Comparison of ENCODE assay signal across 11 cellular contexts in genomic region chr15:88918738-88919137, GRCh38. TPM values are rescaled to one million over a fixed set of nuclear protein-coding genes. Genes with fewer than 3 reads are reported as not detected.
A peak's percentile ranks its signal among the peaks of the same experiment; 100 is the strongest.
DNase-seq lines count a peak whose midpoint lies in the region; ATAC-seq, FAIRE-seq and TF ChIP-seq lines count a peak whose summit lies in the region.
"Had no signal": no experiment of that assay in that cellular context is flagged by ENCODE, and none has a peak within 500 bp of the region (broad histone marks: within the 10 kb centered on the region; RNA-seq: fewer than 3 reads in every experiment).

No MANE protein-coding gene starts in this region.

- ATAC-seq in activated CD4-positive, alpha-beta T cell treated with anti-CD3 and anti-CD28 coated beads for 36 hours = peak; percentile 84
- peak; percentile 54 for ATAC-seq in HG03520 (IDR thresholded peaks at IDR 0.05; ENCODE audit: unreplicated experiment)

- no peaks in the 10 kb centered on the region for H3K27me3 ChIP-seq in endodermal cell (ENCODE audit: control insufficient read depth, insufficient read depth, low read length, poor library complexity, severe bottlenecking)

- no peak overlapping the region for H3K4me3 Mint-ChIP-seq in activated CD4-positive, alpha-beta T cell treated with anti-CD3 and anti-CD28 coated beads for 36 hours
- no peak overlapping the region for H3K4me3 Mint-ChIP-seq in activated CD4-positive, alpha-beta T cell treated with anti-CD3 and anti-CD28 coated beads, Interleukin-2, amount 10 ng/mL, durations not matched to agents 7 days and 5 days
- H3K4me3 Mint-ChIP-seq in activated CD4-positive, alpha-beta memory T cell treated with anti-CD3 and anti-CD28 coated beads, Interleukin-2, amount 10 ng/mL, durations not matched to agents 7 days and 5 days = no peak overlapping the region
- H3K4me3 Mint-ChIP-seq in endodermal cell = no peak overlapping the region
- H3K4me3 Mint-ChIP-seq: neural crest cell had no signal

- H3K27ac ChIP-seq in endodermal cell (ENCODE audit: low read depth, low read length) = no peak overlapping the region
- H3K27ac ChIP-seq: C4-2B, VCaP had no signal

- 91% methylated on average over 4 of the region's 4 CpGs; no CpG with 5 or more reads in 1 of the 2 experiments for WGBS in endodermal cell (ENCODE audit: insufficient coverage in 1 of 2, insufficient read length in 1 of 2), 2 experiments

- peak; percentile 66 for DNase-seq in activated CD4-positive, alpha-beta T cell treated with anti-CD3 and anti-CD28 coated beads for 36 hours
- no peak for DNase-seq in activated CD4-positive, alpha-beta T cell treated with anti-CD3 and anti-CD28 coated beads, Interleukin-2, amount 10 ng/mL, durations not matched to agents 7 days and 5 days
- peak; percentile 59 for DNase-seq in activated CD4-positive, alpha-beta memory T cell treated with anti-CD3 and anti-CD28 coated beads, Interleukin-2, amount 10 ng/mL, durations not matched to agents 7 days and 5 days
- DNase-seq in iris pigment epithelial cell (ENCODE audit: low read depth) (peak; percentile 99), D721Med (ENCODE audit: insufficient read length, low spot score) (no peak), endodermal cell (no peak), GM13977 (ENCODE audit: low spot score) (no peak)

- in situ Hi-C loops in GM13977 (cut with MboI; ENCODE audit: low pct_unique_long_range_greater_than_20kb, low sequenced_read_pairs, unreplicated experiment) = loop anchor here (25.0 kb wide), 1 partner anchor 269 kb away; no protein-coding TSS in a partner anchor

- no peak overlapping the region for H3K27ac Mint-ChIP-seq in activated CD4-positive, alpha-beta T cell treated with anti-CD3 and anti-CD28 coated beads for 36 hours
- no peak overlapping the region for H3K27ac Mint-ChIP-seq in activated CD4-positive, alpha-beta T cell treated with anti-CD3 and anti-CD28 coated beads, Interleukin-2, amount 10 ng/mL, durations not matched to agents 7 days and 5 days
- H3K27ac Mint-ChIP-seq in activated CD4-positive, alpha-beta memory T cell treated with anti-CD3 and anti-CD28 coated beads, Interleukin-2, amount 10 ng/mL, durations not matched to agents 7 days and 5 days = peak overlapping the region; percentile 68
- H3K27ac Mint-ChIP-seq in endodermal cell = no peak overlapping the region

- peaks cover 20% of the 10 kb centered on the region for H3K4me1 Mint-ChIP-seq in activated CD4-positive, alpha-beta T cell treated with anti-CD3 and anti-CD28 coated beads for 36 hours
- H3K4me1 Mint-ChIP-seq in activated CD4-positive, alpha-beta T cell treated with anti-CD3 and anti-CD28 coated beads, Interleukin-2, amount 10 ng/mL, durations not matched to agents 7 days and 5 days = peaks cover 21% of the 10 kb centered on the region
- peaks cover 41% of the 10 kb centered on the region for H3K4me1 Mint-ChIP-seq in activated CD4-positive, alpha-beta memory T cell treated with anti-CD3 and anti-CD28 coated beads, Interleukin-2, amount 10 ng/mL, durations not matched to agents 7 days and 5 days
- H3K4me1 Mint-ChIP-seq in endodermal cell = peaks cover 4% of the 10 kb centered on the region

- no peak overlapping the region for H3K9ac ChIP-seq in endodermal cell (ENCODE audit: extremely low read depth, low read length, poor library complexity, severe bottlenecking)

- no peaks in the 10 kb centered on the region for H3K36me3 Mint-ChIP-seq in activated CD4-positive, alpha-beta T cell treated with anti-CD3 and anti-CD28 coated beads for 36 hours (ENCODE audit: low read depth)
- no peaks in the 10 kb centered on the region for H3K36me3 Mint-ChIP-seq in activated CD4-positive, alpha-beta T cell treated with anti-CD3 and anti-CD28 coated beads, Interleukin-2, amount 10 ng/mL, durations not matched to agents 7 days and 5 days (ENCODE audit: low read depth)
- no peaks in the 10 kb centered on the region for H3K36me3 Mint-ChIP-seq in activated CD4-positive, alpha-beta memory T cell treated with anti-CD3 and anti-CD28 coated beads, Interleukin-2, amount 10 ng/mL, durations not matched to agents 7 days and 5 days (ENCODE audit: low read depth)
- no peaks in the 10 kb centered on the region for H3K36me3 Mint-ChIP-seq in endodermal cell (ENCODE audit: low read depth)

- H3K27me3 Mint-ChIP-seq in activated CD4-positive, alpha-beta T cell treated with anti-CD3 and anti-CD28 coated beads for 36 hours = peaks cover 4% of the 10 kb centered on the region
- peaks cover 4% of the 10 kb centered on the region for H3K27me3 Mint-ChIP-seq in activated CD4-positive, alpha-beta T cell treated with anti-CD3 and anti-CD28 coated beads, Interleukin-2, amount 10 ng/mL, durations not matched to agents 7 days and 5 days
- H3K27me3 Mint-ChIP-seq in activated CD4-positive, alpha-beta memory T cell treated with anti-CD3 and anti-CD28 coated beads, Interleukin-2, amount 10 ng/mL, durations not matched to agents 7 days and 5 days = peaks cover 5% of the 10 kb centered on the region
- peaks cover 4% of the 10 kb centered on the region for H3K27me3 Mint-ChIP-seq in endodermal cell (ENCODE audit: insufficient read depth)

- intact Hi-C loops in activated CD4-positive, alpha-beta T cell treated with anti-CD3 and anti-CD28 coated beads for 36 hours (cut with DNase I, micrococcal nuclease) = loop anchor here in 1 of 2 experiments (10.0 kb wide), 1 partner anchor 656 kb away; the partner anchor contains the start of gene TICRR

- no peak overlapping the region for H3K4me3 ChIP-seq in endodermal cell (ENCODE audit: low read length)

- POLR2A ChIA-PET in activated CD4-positive, alpha-beta T cell treated with anti-CD3 and anti-CD28 coated beads for 36 hours (lab: Charles Lee) = no interaction called here
- POLR2A ChIA-PET in activated CD4-positive, alpha-beta T cell treated with anti-CD3 and anti-CD28 coated beads, Interleukin-2, amount 10 ng/mL, durations not matched to agents 7 days and 5 days (lab: Charles Lee) = no interaction called here
- POLR2A ChIA-PET in activated CD4-positive, alpha-beta memory T cell treated with anti-CD3 and anti-CD28 coated beads, Interleukin-2, amount 10 ng/mL, durations not matched to agents 7 days and 5 days (lab: Charles Lee) = no interaction called here

- CTCF ChIA-PET in activated CD4-positive, alpha-beta T cell treated with anti-CD3 and anti-CD28 coated beads for 36 hours (lab: Charles Lee) = no interaction called here
- CTCF ChIA-PET in activated CD4-positive, alpha-beta T cell treated with anti-CD3 and anti-CD28 coated beads, Interleukin-2, amount 10 ng/mL, durations not matched to agents 7 days and 5 days (lab: Charles Lee) = interaction anchor here (7.7 kb wide), 1 partner anchor 14 kb away, joined by 45 read pairs; no protein-coding TSS in a partner anchor
- CTCF ChIA-PET in activated CD4-positive, alpha-beta memory T cell treated with anti-CD3 and anti-CD28 coated beads, Interleukin-2, amount 10 ng/mL, durations not matched to agents 7 days and 5 days (lab: Charles Lee) = interaction anchor here (1.0 to 3.7 kb wide), 4 partner anchors 14 to 253 kb away, joined by 3 to 54 read pairs (median 8); partner anchors contain the start of gene HAPLN3

- H3K9me3 ChIP-seq in endodermal cell (ENCODE audit: control insufficient read depth, low read length) = no peaks in the 10 kb centered on the region

- H3K36me3 ChIP-seq in endodermal cell (ENCODE audit: control insufficient read depth, insufficient read depth, low read length) = no peaks in the 10 kb centered on the region

- no peak for FAIRE-seq in D721Med (lab: Jason Lieb, UNC)

- TF ChIP-seq CTCF in D721Med (IDR thresholded peaks at IDR 0.05; ENCODE audit: insufficient read depth, missing control alignments) (no peak), endodermal cell (conservative IDR thresholded peaks at IDR 0.05) (no peak), GM13977 (IDR thresholded peaks at IDR 0.05; ENCODE audit: extremely low read depth, insufficient read depth, missing control alignments) (no peak)

- no peaks in the 10 kb centered on the region for H3K4me1 ChIP-seq in endodermal cell (ENCODE audit: control insufficient read depth, insufficient read depth, low read length)

- H3K9me3 Mint-ChIP-seq in activated CD4-positive, alpha-beta T cell treated with anti-CD3 and anti-CD28 coated beads for 36 hours (ENCODE audit: low read depth) = no peaks in the 10 kb centered on the region
- no peaks in the 10 kb centered on the region for H3K9me3 Mint-ChIP-seq in activated CD4-positive, alpha-beta T cell treated with anti-CD3 and anti-CD28 coated beads, Interleukin-2, amount 10 ng/mL, durations not matched to agents 7 days and 5 days
- no peaks in the 10 kb centered on the region for H3K9me3 Mint-ChIP-seq in activated CD4-positive, alpha-beta memory T cell treated with anti-CD3 and anti-CD28 coated beads, Interleukin-2, amount 10 ng/mL, durations not matched to agents 7 days and 5 days
- H3K9me3 Mint-ChIP-seq in endodermal cell = no peaks in the 10 kb centered on the region
- H3K9me3 Mint-ChIP-seq: neural crest cell had no signal

RNA-seq across cellular contexts. Expression of gene MFGE8, which starts 5.6 kb away (rescaled TPM):
- 10 to 100 TPM; 17.0 to 18.6 TPM for total RNA-seq in activated CD4-positive, alpha-beta T cell treated with anti-CD3 and anti-CD28 coated beads for 36 hours
- 10 to 100 TPM; 57.9 to 58.5 TPM for total RNA-seq in activated CD4-positive, alpha-beta T cell treated with anti-CD3 and anti-CD28 coated beads, Interleukin-2, amount 10 ng/mL, durations not matched to agents 7 days and 5 days
- 10 to 100 TPM; 46.5 to 51.1 TPM for total RNA-seq in activated CD4-positive, alpha-beta memory T cell treated with anti-CD3 and anti-CD28 coated beads, Interleukin-2, amount 10 ng/mL, durations not matched to agents 7 days and 5 days
- 100 to 1,000 TPM; 284 to 598 TPM for total RNA-seq in endodermal cell
- polyA plus RNA-seq in endodermal cell (2013, experiment 1 of 2) = 211 TPM
- polyA plus RNA-seq in endodermal cell (2013, experiment 2 of 2) = 185 TPM

RNA-seq across cellular contexts. Expression of gene HAPLN3, which starts 23.4 kb away (rescaled TPM):
- 10 to 100 TPM; 53.9 to 64.1 TPM for total RNA-seq in activated CD4-positive, alpha-beta T cell treated with anti-CD3 and anti-CD28 coated beads for 36 hours
- total RNA-seq in activated CD4-positive, alpha-beta T cell treated with anti-CD3 and anti-CD28 coated beads, Interleukin-2, amount 10 ng/mL, durations not matched to agents 7 days and 5 days = 10 to 100 TPM; 75.4 to 86.1 TPM
- 10 to 100 TPM; 66.9 to 67.5 TPM for total RNA-seq in activated CD4-positive, alpha-beta memory T cell treated with anti-CD3 and anti-CD28 coated beads, Interleukin-2, amount 10 ng/mL, durations not matched to agents 7 days and 5 days
- total RNA-seq in endodermal cell = 10 to 100 TPM in 1 of 2 donors, 1 to 10 TPM in 1; 5.8 to 15.6 TPM
- 4.1 TPM for polyA plus RNA-seq in endodermal cell (2013, experiment 1 of 2)
- 3.1 TPM for polyA plus RNA-seq in endodermal cell (2013, experiment 2 of 2)

Comparison
In these comparisons a context has a peak if more than half of its experiments do, and no peak if none do; other contexts are left out.
1. DNase-seq: peak in activated CD4-positive, alpha-beta T cell treated with anti-CD3 and anti-CD28 coated beads for 36 hours (single experiment), activated CD4-positive, alpha-beta memory T cell treated with anti-CD3 and anti-CD28 coated beads, Interleukin-2, amount 10 ng/mL, durations not matched to agents 7 days and 5 days (single experiment) and iris pigment epithelial cell (single experiment); none in activated CD4-positive, alpha-beta T cell treated with anti-CD3 and anti-CD28 coated beads, Interleukin-2, amount 10 ng/mL, durations not matched to agents 7 days and 5 days (single experiment), D721Med (single experiment), endodermal cell (single experiment) and GM13977 (single experiment).
2. RNA of gene MFGE8, which starts 5.6 kb away (total RNA-seq): 284 to 598 TPM in endodermal cell; 57.9 to 58.5 TPM in activated CD4-positive, alpha-beta T cell treated with anti-CD3 and anti-CD28 coated beads, Interleukin-2, amount 10 ng/mL, durations not matched to agents 7 days and 5 days, 46.5 to 51.1 TPM in activated CD4-positive, alpha-beta memory T cell treated with anti-CD3 and anti-CD28 coated beads, Interleukin-2, amount 10 ng/mL, durations not matched to agents 7 days and 5 days and 17.0 to 18.6 TPM in activated CD4-positive, alpha-beta T cell treated with anti-CD3 and anti-CD28 coated beads for 36 hours; every median in the first group is over 4 times any median in the second.